27 cellular contexts compared by ENCODE assay signal in genomic region chr10:80896076-80896475, GRCh38.
"Had no signal": no experiment of that assay in that cellular context is flagged by ENCODE, and none has a peak within 500 bp of the region (broad histone marks: within the 10 kb centered on the region; RNA-seq: fewer than 3 reads in every experiment).

No MANE protein-coding gene starts in this region.

- H2AFZ ChIP-seq: neural progenitor cell had no signal

- H3K36me3 ChIP-seq: left lung, lower lobe of right lung, neural progenitor cell, neutrophil, right atrium auricular region, right lobe of liver, stomach, thyroid gland, transverse colon, upper lobe of right lung had no signal

- H3K4me3 ChIP-seq: left lung, lower lobe of right lung, neural progenitor cell, right atrium auricular region, right lobe of liver, smooth muscle cell, stomach, testis, thyroid gland, transverse colon, upper lobe of right lung had no signal

- H3K4me2 ChIP-seq: neural progenitor cell, smooth muscle cell had no signal

- DNase-seq: hippocampal formation; kidney glomerular epithelial cell; left colon; left lung; lower lobe of right lung; mammary epithelial cell; mesenchymal stem cell; naive B cell; natural killer cell; nephron progenitor cell; occipital lobe; right lobe of liver; stimulated activated CD4-positive, alpha-beta T cell treated with anti-CD3 and anti-CD28 coated beads, Interleukin-12 subunit alpha, Interleukin-12 subunit beta, amount 100 ng/mL, for 4 hours; stimulated activated CD4-positive, alpha-beta T cell treated with anti-CD3 and anti-CD28 coated beads, Interleukin-15, amount 100 ng/mL, for 24 hours; stimulated activated CD4-positive, alpha-beta T cell treated with anti-CD3 and anti-CD28 coated beads, Interleukin-2, amount 100 ng/mL, for 24 hours; stimulated activated CD4-positive, alpha-beta T cell treated with anti-CD3 and anti-CD28 coated beads, Interleukin-4, amount 100 ng/mL, for 1 hour; stimulated activated naive B cell treated with anti-CD40 and anti-IgM and Interleukin-4, amounts not matched to agents 10 μg/mL and 1 μg/mL and 100 μg/mL, for 72 hours; stimulated activated naive CD8-positive, alpha-beta T cell treated with anti-CD3 and anti-CD28 coated beads, Interleukin-15, Interleukin-2, amounts not matched to agents 100 U/mL and 50 U/mL, for 24 hours; stomach; testis; thyroid gland; transverse colon; upper lobe of right lung had no signal

- H3K27ac ChIP-seq: left lung, lower lobe of right lung, neural progenitor cell, neutrophil, right atrium auricular region, stomach, testis, thyroid gland, transverse colon, upper lobe of right lung had no signal

- ATAC-seq: left colon; left lung; lower lobe of right lung; natural killer cell; stimulated activated naive B cell treated with anti-CD40 and anti-IgM and Interleukin-4, amounts not matched to agents 10 μg/mL and 1 μg/mL and 100 μg/mL, for 72 hours; stimulated activated naive CD8-positive, alpha-beta T cell treated with anti-CD3 and anti-CD28 coated beads, Interleukin-15, Interleukin-2, amounts not matched to agents 100 U/mL and 50 U/mL, for 24 hours; upper lobe of right lung had no signal

- H3K9me3 ChIP-seq: left lung, lower lobe of right lung, neutrophil, right atrium auricular region, right lobe of liver, stomach, testis, thyroid gland, transverse colon, upper lobe of right lung had no signal

- H3K4me1 ChIP-seq: left lung, lower lobe of right lung, right atrium auricular region, stomach, testis, thyroid gland, transverse colon, upper lobe of right lung had no signal

- H3K27me3 ChIP-seq: left lung, neutrophil, right atrium auricular region, right lobe of liver, stomach, testis, thyroid gland, transverse colon, upper lobe of right lung had no signal

- H3K9ac ChIP-seq: neural progenitor cell had no signal
